Comparison of ENCODE assay signal across 8 cellular contexts in genomic region chr21:36321325-36322082, GRCh38. TPM values are rescaled to one million over a fixed set of nuclear protein-coding genes. Genes with fewer than 3 reads are reported as not detected.
DNase-seq lines count a peak whose midpoint lies in the region; ATAC-seq, FAIRE-seq and TF ChIP-seq lines count a peak whose summit lies in the region.

No MANE protein-coding gene starts in this region.

- no peak for ATAC-seq in GM18868 (IDR thresholded peaks at IDR 0.05; ENCODE audit: unreplicated experiment)
- ATAC-seq in HG03025 (IDR thresholded peaks at IDR 0.05; ENCODE audit: low FRiP score, unreplicated experiment), result no peak

- no peak for TF ChIP-seq EP300 in SK-N-SH (IDR thresholded peaks at IDR 0.05; ENCODE audit: borderline replicate concordance in 1 of 2, low read depth in 1 of 2, low read length in 1 of 2)

- H3K4me1 ChIP-seq in HUES64 (ENCODE audit: insufficient read depth, low read length) (peaks cover 13% of the 10 kb centered on the region), SK-N-SH (ENCODE audit: control insufficient read depth in 1 of 2, insufficient read depth in 2 of 2, low read depth in 1 of 2, low read length in 1 of 2) (peaks cover 0 to 6% of the 10 kb centered on the region in 2 experiments; a peak in 3 of 4 replicates), mucosa of rectum (ENCODE audit: control insufficient read depth in 2 of 2, insufficient read depth in 2 of 2, low read length in 2 of 2) (peaks cover 12 to 17% of the 10 kb centered on the region in 2 donors)

- H3K27ac ChIP-seq in HUES64 (ENCODE audit: low read depth, low read length) (peak overlapping the region; percentile 34), SK-N-SH (ENCODE audit: low read depth in 2 of 2, low read length in 1 of 2) (peak overlapping the region; percentile 85 to 91), mucosa of rectum (ENCODE audit: low read depth in 2 of 2, low read length in 2 of 2) (peak overlapping the region; percentile 97 to 98)

- H3K36me3 ChIP-seq in HUES64 (ENCODE audit: insufficient read depth, low read length), result peaks cover 20% of the 10 kb centered on the region
- H3K36me3 ChIP-seq in SK-N-SH (replicated peaks in 1 of 2; ENCODE audit: control insufficient read depth in 1 of 2, insufficient read depth in 2 of 2, low read length in 1 of 2), result peaks cover 2 to 10% of the 10 kb centered on the region in 2 experiments
- peaks cover 3 to 4% of the 10 kb centered on the region in 2 donors for H3K36me3 ChIP-seq in mucosa of rectum (ENCODE audit: control insufficient read depth in 2 of 2, insufficient read depth in 2 of 2, low read length in 2 of 2)

- CTCF ChIA-PET in SK-N-SH (lab: Yijun Ruan, JAX), result interaction anchor here (0.7 to 2.6 kb wide), 5 partner anchors 9 to 286 kb away, joined by 3 to 14 read pairs (median 3); no protein-coding TSS in a partner anchor

- H4K20me1 ChIP-seq in SK-N-SH (ENCODE audit: insufficient read depth), result peaks cover 53% of the 10 kb centered on the region

- H3K4me2 ChIP-seq in SK-N-SH, result peak overlapping the region; percentile 95

- DNase-seq in DMS 273 (lab: John Stamatoyannopoulos, UW; ENCODE audit: unreplicated experiment), result peak; percentile 60
- DNase-seq in SK-N-SH, result peak; percentile 63
- peak; percentile 51 for DNase-seq in ecto neural progenitor cell (ENCODE audit: low spot score)
- no peak for DNase-seq in urothelium cell line (ENCODE audit: low spot score)

- H3K9me3 ChIP-seq in HUES64 (ENCODE audit: insufficient read depth, low read depth, low read length) (no peaks in the 10 kb centered on the region), SK-N-SH (no peaks in the 10 kb centered on the region), mucosa of rectum (ENCODE audit: control insufficient read depth in 2 of 2, low read length in 2 of 2) (no peaks in the 10 kb centered on the region)

- TF ChIP-seq RAD21 in SK-N-SH (IDR thresholded peaks at IDR 0.05; ENCODE audit: low read length), result no peak

- H3K79me2 ChIP-seq in SK-N-SH (ENCODE audit: insufficient read depth), result peaks cover 59% of the 10 kb centered on the region

- peak overlapping the region; percentile 99 for H3K4me3 ChIP-seq in HUES64 (ENCODE audit: low read length)
- H3K4me3 ChIP-seq in SK-N-SH (ENCODE audit: low read depth in 2 of 2, low read length in 1 of 2), result peak overlapping the region; percentile 65 to 80
- H3K4me3 ChIP-seq in mucosa of rectum (ENCODE audit: low read length in 2 of 2), result peak overlapping the region; percentile 82 to 95

- POLR2A ChIA-PET in SK-N-SH (lab: Yijun Ruan, JAX), result interaction anchor here (0.6 kb wide), 1 partner anchor 15 kb away, joined by 3 read pairs; no protein-coding TSS in a partner anchor

- WGBS in HUES64, result 9% methylated on average over 8 of the region's 8 CpGs
- WGBS in SK-N-SH (ENCODE audit: low lambda C conversion rate), result 4% methylated on average over 8 of the region's 8 CpGs

- H3K9ac ChIP-seq in HUES64 (ENCODE audit: low read depth, low read length) (peak overlapping the region; percentile 81), SK-N-SH (peak overlapping the region; percentile 87; the same call in 1 of the 2 replicates), mucosa of rectum (ENCODE audit: low read depth in 1 of 2, low read length in 2 of 2) (peak overlapping the region; percentile 90 to 91)

- no peak for TF ChIP-seq CTCF in SK-N-SH (IDR thresholded peaks at IDR 0.05)

- H2AFZ ChIP-seq in SK-N-SH (ENCODE audit: low read depth), result no peak overlapping the region

- FAIRE-seq in urothelium cell line (lab: Jason Lieb, UNC), result no peak

- H3K27me3 ChIP-seq in HUES64 (ENCODE audit: insufficient read depth, low read length) (no peaks in the 10 kb centered on the region), SK-N-SH (ENCODE audit: insufficient read depth) (no peaks in the 10 kb centered on the region), mucosa of rectum (ENCODE audit: control insufficient read depth in 2 of 2, insufficient read depth in 2 of 2, low read length in 2 of 2) (no peaks in the 10 kb centered on the region)

- H3K9me2 ChIP-seq in SK-N-SH, result no peaks in the 10 kb centered on the region

- H3F3A ChIP-seq in SK-N-SH (replicated peaks; ENCODE audit: insufficient read depth), result peaks cover 34% of the 10 kb centered on the region

TF ChIP-seq in SK-N-SH, 30 proteins besides CTCF, POLR2A, EP300 and RAD21:
- TF ChIP-seq RFX5 (IDR thresholded peaks at IDR 0.05; ENCODE audit: low read length) (no peak), IRF3 (IDR thresholded peaks at IDR 0.05; ENCODE audit: low read depth, low read length) (no peak), TEAD4 (IDR thresholded peaks at IDR 0.05; ENCODE audit: borderline replicate concordance, insufficient read depth) (no peak), NFIC (IDR thresholded peaks at IDR 0.05; ENCODE audit: borderline replicate concordance) (no peak), USF1 (IDR thresholded peaks at IDR 0.05; ENCODE audit: borderline replicate concordance, low read depth) (no peak), MAX (IDR thresholded peaks at IDR 0.05; ENCODE audit: low read depth) (peak; percentile 51; the same call in 1 of the 2 replicates), TAF1 (IDR thresholded peaks at IDR 0.05; ENCODE audit: borderline replicate concordance, low read depth, low read length) (no peak), RXRA (IDR thresholded peaks at IDR 0.05; ENCODE audit: borderline replicate concordance, low read depth) (no peak), FOXJ3 (CRISPR knock-in tag; IDR thresholded peaks at IDR 0.05) (no peak), MXI1 (IDR thresholded peaks at IDR 0.05; ENCODE audit: low read depth, low read length) (peak; percentile 92; the same call in 1 of the 2 replicates), MEF2A (IDR thresholded peaks at IDR 0.05; ENCODE audit: borderline replicate concordance, low read depth) (no peak), TCF12 (IDR thresholded peaks at IDR 0.05) (no peak), CHD2 (IDR thresholded peaks at IDR 0.05; ENCODE audit: low read length, partially characterized antibody) (no peak), FOSL2 (IDR thresholded peaks at IDR 0.05; ENCODE audit: borderline replicate concordance, low read depth) (no peak), FOXM1 (IDR thresholded peaks at IDR 0.05; ENCODE audit: low read depth) (no peak)

RNA-seq across cellular contexts. Expression of gene MORC3, which starts 1.5 kb away (rescaled TPM):
- 14.1 TPM for polyA plus RNA-seq in HUES64 (2013, experiment 1 of 2)
- polyA plus RNA-seq in HUES64 (2013, experiment 2 of 2), result 13.3 TPM
- polyA plus RNA-seq in SK-N-SH (2012; rRNA removed), result 8.2 and 10.7 TPM in 2 replicates
- 11.2 and 13.3 TPM in 2 replicates for polyA plus RNA-seq in SK-N-SH (2012; cell fraction: cytosol; rRNA removed)
- 8.4 and 19.6 TPM in 2 replicates for polyA plus RNA-seq in SK-N-SH (2012; cell fraction: nucleus; rRNA removed)

Comparison
In these comparisons a context has a peak if more than half of its experiments do, and no peak if none do; other contexts are left out.
1. H3K27ac ChIP-seq: peak in every context shown above with its lines; median percentile 98 in mucosa of rectum; 88 in SK-N-SH; 34 in HUES64.